In the genomic region with DNA sequence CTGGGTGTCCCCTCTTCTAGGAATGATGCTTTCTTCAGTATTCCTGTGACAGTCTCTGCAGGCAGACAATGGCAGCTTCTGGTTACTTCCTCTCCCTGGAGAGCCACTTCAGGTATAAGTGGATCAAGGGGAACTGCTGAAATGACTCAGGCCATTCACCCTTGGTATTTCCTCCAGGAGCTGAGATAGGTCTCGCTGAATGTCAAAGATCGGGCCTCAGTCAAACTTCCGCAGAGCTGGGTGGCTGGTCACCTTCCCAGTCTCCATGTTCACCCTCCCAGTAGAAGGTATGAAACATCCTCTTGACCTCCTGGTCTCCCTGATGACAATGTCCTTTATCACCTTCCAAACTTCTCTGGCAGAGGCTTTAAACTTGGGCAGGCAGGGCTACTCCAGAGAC, we compare ENCODE assay signal across 22 cellular contexts. TPM values are rescaled to one million over a fixed set of nuclear protein-coding genes. Genes with fewer than 3 reads are reported as not detected.
DNase-seq lines count a peak whose midpoint lies in the region; ATAC-seq, FAIRE-seq and TF ChIP-seq lines count a peak whose summit lies in the region.
"Had no signal": no experiment of that assay in that cellular context is flagged by ENCODE, and none has a peak within 500 bp of the region (broad histone marks: within the 10 kb centered on the region; RNA-seq: fewer than 3 reads in every experiment).

No MANE protein-coding gene starts in this region.

- ATAC-seq in RWPE2 (ENCODE audit: low read depth) (no peak), HG03342 (IDR thresholded peaks at IDR 0.05; ENCODE audit: unreplicated experiment) (no peak), T-helper 17 cell (no peak)
- ATAC-seq: GM12878, K562 had no signal

- no peak overlapping the region for H3K4me3 ChIP-seq in RWPE2 (ENCODE audit: severe bottlenecking)
- H3K4me3 ChIP-seq in endothelial cell of umbilical vein (replicated peaks in 1 of 3; ENCODE audit: insufficient read depth in 1 of 3, low read depth in 1 of 3, low read length in 3 of 3), result no peak overlapping the region
- no peak overlapping the region for H3K4me3 ChIP-seq in mesenchymal stem cell (ENCODE audit: insufficient read depth in 1 of 2, low read depth in 1 of 2, low read length in 2 of 2)
- H3K4me3 ChIP-seq: GM12878, GM23248, K562 had no signal

- WGBS in mesenchymal stem cell, result 53% methylated on average over 3 of the region's 3 CpGs

- H3K79me1 ChIP-seq in mesenchymal stem cell (replicated peaks; ENCODE audit: low read length, poor library complexity, severe bottlenecking), result no peaks in the 10 kb centered on the region

- H3K14ac ChIP-seq in mesenchymal stem cell (ENCODE audit: low read length in 2 of 2), result no peak overlapping the region

- CTCF ChIA-PET in endothelial cell of umbilical vein (lab: Charles Lee), result interaction anchor here (2.2 kb wide), 1 partner anchor 146 kb away, joined by 7 read pairs; no protein-coding TSS in a partner anchor

- no peaks in the 10 kb centered on the region for H3K79me2 ChIP-seq in endothelial cell of umbilical vein (ENCODE audit: control insufficient read depth, insufficient read depth, low read length)

- H3K27ac ChIP-seq in RWPE2 (ENCODE audit: poor library complexity, severe bottlenecking) (peak overlapping the region; percentile 91), endothelial cell of umbilical vein (ENCODE audit: insufficient read depth, low read depth, low read length) (peak overlapping the region; percentile 70), mesenchymal stem cell (ENCODE audit: low read length, poor library complexity, severe bottlenecking) (no peak overlapping the region), substantia nigra (ENCODE audit: low read depth, low read length, poor library complexity, severe bottlenecking) (no peak overlapping the region)
- H3K27ac ChIP-seq: GM23248 had no signal

- peak overlapping the region; percentile 57 for H4K8ac ChIP-seq in mesenchymal stem cell (ENCODE audit: low read length)

- no peak for TF ChIP-seq POLR2A in endothelial cell of umbilical vein (IDR thresholded peaks at IDR 0.05; ENCODE audit: low read depth, low read length)

- H3K23ac ChIP-seq in mesenchymal stem cell (ENCODE audit: low read length in 2 of 2), result no peak overlapping the region

- H3K4me1 Mint-ChIP-seq in T-helper 17 cell, result peaks cover 3% of the 10 kb centered on the region

- BruUV-seq in endothelial cell of umbilical vein (replicated peaks; lab: Mats Ljungman, UMichigan), result no TSS peak

- H3K4me2 ChIP-seq in endothelial cell of umbilical vein (ENCODE audit: insufficient read depth, low read length), result no peak overlapping the region
- H3K4me2 ChIP-seq in mesenchymal stem cell (ENCODE audit: low read length, poor library complexity, severe bottlenecking), result no peak overlapping the region

- no peak overlapping the region for H3K18ac ChIP-seq in mesenchymal stem cell (ENCODE audit: low read depth in 1 of 2, low read length in 2 of 2)

- POLR2A ChIA-PET in endothelial cell of umbilical vein (lab: Charles Lee), result no interaction called here

- dilution Hi-C loops in endothelial cell of umbilical vein (cut with MboI; ENCODE audit: extremely low pct_ligation_motif_present, low sequenced_read_pairs), result no loop called here

- H3K9me3 ChIP-seq in RWPE2 (ENCODE audit: severe bottlenecking) (no peaks in the 10 kb centered on the region), endothelial cell of umbilical vein (replicated peaks; ENCODE audit: control insufficient read depth, insufficient read depth, low read length) (no peaks in the 10 kb centered on the region), mesenchymal stem cell (ENCODE audit: control insufficient read depth, low read length) (no peaks in the 10 kb centered on the region), T-helper 17 cell (ENCODE audit: control insufficient read depth, low read length, poor library complexity, severe bottlenecking) (no peaks in the 10 kb centered on the region)
- H3K9me3 ChIP-seq: BE2C had no signal

- FAIRE-seq in endothelial cell of umbilical vein (lab: Jason Lieb, UNC), result peak; percentile 79
- FAIRE-seq: GM12878, GM19239, K562, RCC 7860 had no signal

- no peak overlapping the region for H3K4ac ChIP-seq in mesenchymal stem cell (ENCODE audit: low read depth in 1 of 2, low read length in 2 of 2)

- peaks cover 26% of the 10 kb centered on the region for H3K4me1 ChIP-seq in RWPE2 (ENCODE audit: insufficient read depth, poor library complexity, severe bottlenecking)
- H3K4me1 ChIP-seq in endothelial cell of umbilical vein (ENCODE audit: control insufficient read depth, extremely low read depth, insufficient read depth, low read length), result peaks cover 24% of the 10 kb centered on the region
- peaks cover 9% of the 10 kb centered on the region for H3K4me1 ChIP-seq in mesenchymal stem cell (ENCODE audit: control insufficient read depth, insufficient read depth, low read depth, low read length)
- H3K4me1 ChIP-seq: BE2C had no signal

- H2AFZ ChIP-seq in endothelial cell of umbilical vein (ENCODE audit: low read depth, low read length), result no peak overlapping the region
- no peak overlapping the region for H2AFZ ChIP-seq in mesenchymal stem cell (ENCODE audit: low read depth, low read length)
- H2AFZ ChIP-seq: GM23248 had no signal

- H3K27me3 Mint-ChIP-seq in T-helper 17 cell, result peaks cover 5% of the 10 kb centered on the region

- no peaks in the 10 kb centered on the region for H4K20me1 ChIP-seq in endothelial cell of umbilical vein (replicated peaks; ENCODE audit: control insufficient read depth, extremely low read depth, insufficient read depth, low read length)

- H3K36me3 Mint-ChIP-seq in T-helper 17 cell (ENCODE audit: low read depth), result peaks cover 2% of the 10 kb centered on the region

- H3K9ac ChIP-seq in endothelial cell of umbilical vein (replicated peaks; ENCODE audit: extremely low read depth, insufficient read depth, low read length) (no peak overlapping the region), mesenchymal stem cell (ENCODE audit: low read length) (no peak overlapping the region)
- H3K9ac ChIP-seq: GM23248 had no signal

- H3K27ac Mint-ChIP-seq in T-helper 17 cell, result no peak overlapping the region
- H3K27ac Mint-ChIP-seq: CD4-positive, CD25-positive, alpha-beta regulatory T cell had no signal

- H3K9me1 ChIP-seq in endothelial cell of umbilical vein (replicated peaks; ENCODE audit: control insufficient read depth, extremely low read depth, insufficient read depth, low read length), result no peaks in the 10 kb centered on the region

- H3K36me3 ChIP-seq in RWPE2 (ENCODE audit: low read depth), result no peaks in the 10 kb centered on the region
- no peaks in the 10 kb centered on the region for H3K36me3 ChIP-seq in endothelial cell of umbilical vein (ENCODE audit: control insufficient read depth in 2 of 2, extremely low read depth in 1 of 2, insufficient read depth in 2 of 2, low read length in 2 of 2)
- no peaks in the 10 kb centered on the region for H3K36me3 ChIP-seq in mesenchymal stem cell (ENCODE audit: control insufficient read depth in 1 of 2, insufficient read depth in 2 of 2, low read depth in 1 of 2, low read length in 2 of 2)
- H3K36me3 ChIP-seq: BE2C had no signal

- no peak overlapping the region for H2BK12ac ChIP-seq in mesenchymal stem cell (ENCODE audit: low read length in 2 of 2)

- H2BK120ac ChIP-seq in mesenchymal stem cell (ENCODE audit: low read depth, low read length), result no peak overlapping the region

- DNase-seq in DMS53 (lab: John Stamatoyannopoulos, UW) (peak; percentile 58), RWPE2 (ENCODE audit: low spot score) (no peak), endothelial cell of umbilical vein (ENCODE audit: low read depth, low spot score) (no peak), mesenchymal stem cell (no peak), cerebellum (ENCODE audit: low spot score) (no peak), substantia nigra (lab: John Stamatoyannopoulos, UW) (no peak), T-helper 17 cell (no peak)
- DNase-seq: BE2C; CD4-positive, CD25-positive, alpha-beta regulatory T cell; COR-L47; DMS 273 treated with DMSO at 0.1 percent for 48 hours; EL; GM23248; HCEC 1CT; NCI-H1930; SHP77 treated with DMSO at 0.1 percent for 48 hours had no signal

- H4K91ac ChIP-seq in mesenchymal stem cell (ENCODE audit: low read length), result no peak overlapping the region

- no peak overlapping the region for H2BK15ac ChIP-seq in mesenchymal stem cell (ENCODE audit: low read depth, poor library complexity, severe bottlenecking)

- H2BK5ac ChIP-seq in mesenchymal stem cell (ENCODE audit: low read depth, low read length, poor library complexity, severe bottlenecking), result no peak overlapping the region

- no peak overlapping the region for H3K4me3 Mint-ChIP-seq in T-helper 17 cell

- H3K27me3 ChIP-seq in RWPE2 (ENCODE audit: insufficient read depth, poor library complexity, severe bottlenecking), result no peaks in the 10 kb centered on the region
- peaks cover 2 to 5% of the 10 kb centered on the region in 2 experiments for H3K27me3 ChIP-seq in endothelial cell of umbilical vein (ENCODE audit: control insufficient read depth in 2 of 2, insufficient read depth in 2 of 2, low read length in 2 of 2)
- peaks cover 36 to 46% of the 10 kb centered on the region in 2 experiments for H3K27me3 ChIP-seq in mesenchymal stem cell (ENCODE audit: control insufficient read depth in 1 of 2, insufficient read depth in 1 of 2, low read length in 2 of 2)
- H3K27me3 ChIP-seq: BE2C had no signal

- TF ChIP-seq CTCF in RWPE2 (IDR thresholded peaks at IDR 0.05; ENCODE audit: poor library complexity, severe bottlenecking) (no peak), endothelial cell of umbilical vein (IDR thresholded peaks at IDR 0.05; ENCODE audit: extremely low read depth in 1 of 2, insufficient read depth in 1 of 2, low read depth in 1 of 2, low read length in 2 of 2) (no peak)

- intact Hi-C loops in endothelial cell of umbilical vein (cut with micrococcal nuclease), result loop anchor here (5.0 to 10.0 kb wide), 3 partner anchors 387 to 1101 kb away; a partner anchor contains a TSS

- no peak overlapping the region for H2AK5ac ChIP-seq in mesenchymal stem cell (ENCODE audit: low read length, severe bottlenecking)

TF ChIP-seq in endothelial cell of umbilical vein, 7 proteins besides CTCF, POLR2A, EP300 and RAD21:
- no peak for TF ChIP-seq JUN (IDR thresholded peaks at IDR 0.05; ENCODE audit: borderline replicate concordance, insufficient read depth, insufficient read length, low read depth)
- peak; percentile 20 for TF ChIP-seq POLR2AphosphoS5 (IDR thresholded peaks at IDR 0.05; ENCODE audit: insufficient read depth, low read depth, low read length)

RNA-seq across cellular contexts. Expression of a gene that starts 1.8 kb away (rescaled TPM):
- not detected in 2 replicates for total RNA-seq in endothelial cell of umbilical vein
- polyA plus RNA-seq in endothelial cell of umbilical vein, result 0.05 TPM in 1 of 2 replicates, not detected in the other
- 0.01 and 0.04 TPM in 2 replicates for polyA plus RNA-seq in endothelial cell of umbilical vein (2011; cell fraction: cytosol; rRNA removed)
- polyA plus RNA-seq in endothelial cell of umbilical vein (2011; cell fraction: nucleus; rRNA removed), result 0.05 and 0.13 TPM in 2 replicates
- not detected in 2 replicates for polyA plus RNA-seq in endothelial cell of umbilical vein (2012)
- polyA minus RNA-seq in endothelial cell of umbilical vein, result 0.08 TPM in 1 of 2 replicates, not detected in the other
- not detected for polyA minus RNA-seq in endothelial cell of umbilical vein (2011; cell fraction: cytosol; rRNA and poly(A)+ RNA removed)
- not detected in 2 replicates for polyA minus RNA-seq in endothelial cell of umbilical vein (2011; cell fraction: nucleus; rRNA and poly(A)+ RNA removed)
- polyA plus RNA-seq in mesenchymal stem cell (2013, experiment 1 of 2), result not detected
- 0.01 TPM for polyA plus RNA-seq in mesenchymal stem cell (2013, experiment 2 of 2)
- total RNA-seq in cerebellum, result not detected
- total RNA-seq in T-helper 17 cell, result 1 to 10 TPM; 2.0 to 2.4 TPM
- total RNA-seq: A172, GM12878, GM23248, K562 had no signal
- polyA plus RNA-seq: GM12878, GM23248, K562 had no signal

Comparison
In these comparisons a context has a peak if more than half of its experiments do, and no peak if none do; other contexts are left out.
1. H3K27ac ChIP-seq: peak in RWPE2 (single experiment) and endothelial cell of umbilical vein (single experiment); none in mesenchymal stem cell (single experiment) and substantia nigra (single experiment).